In the genomic region with DNA sequence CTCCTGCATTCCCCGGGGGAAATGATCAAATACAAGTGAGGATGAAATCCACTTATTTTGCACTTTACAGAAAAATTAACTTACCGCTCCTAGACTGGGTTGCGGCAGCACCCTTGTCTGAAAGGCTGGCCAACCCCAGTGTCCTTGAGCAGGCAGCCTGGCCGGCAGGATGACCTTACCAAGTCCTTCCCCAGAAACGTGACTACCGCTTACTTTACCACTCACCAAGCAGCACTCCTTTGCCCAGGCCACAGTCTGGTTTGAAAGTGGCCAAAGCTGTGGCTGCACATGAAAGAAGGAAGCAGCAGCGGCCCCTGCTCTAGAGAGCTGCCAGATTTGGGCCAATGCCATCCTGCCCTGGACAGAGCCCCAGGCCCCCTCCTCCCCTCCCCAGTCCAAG, we compare ENCODE assay signal across 9 cellular contexts. TPM values are rescaled to one million over a fixed set of nuclear protein-coding genes. Genes with fewer than 3 reads are reported as not detected.
DNase-seq lines count a peak whose midpoint lies in the region; ATAC-seq, FAIRE-seq and TF ChIP-seq lines count a peak whose summit lies in the region.
"Had no signal": no experiment of that assay in that cellular context is flagged by ENCODE, and none has a peak within 500 bp of the region (broad histone marks: within the 10 kb centered on the region; RNA-seq: fewer than 3 reads in every experiment).

No MANE protein-coding gene starts in this region.

- FAIRE-seq in HTR-8/SVneo (lab: Jason Lieb, UNC) = no peak

- H3K36me3 Mint-ChIP-seq in activated CD8-positive, alpha-beta T cell treated with anti-CD3 and anti-CD28 coated beads, Interleukin-2, amount 10 ng/mL, durations not matched to agents 7 days and 5 days (ENCODE audit: low read depth) = peaks cover 80% of the 10 kb centered on the region

- WGBS in right cardiac atrium = 32% methylated on average over 7 of the region's 7 CpGs

- H3K4me1 ChIP-seq in right cardiac atrium (ENCODE audit: control insufficient read depth, insufficient read depth, low read length) (peaks cover 62% of the 10 kb centered on the region), gastrocnemius medialis (peaks cover 86 to 97% of the 10 kb centered on the region in 2 donors)

- TF ChIP-seq POLR2A in gastrocnemius medialis (IDR thresholded peaks at IDR 0.05) = no peak

- H3K36me3 ChIP-seq in gastrocnemius medialis = no peaks in the 10 kb centered on the region

- peaks cover 2% of the 10 kb centered on the region for H3K9me3 Mint-ChIP-seq in activated CD8-positive, alpha-beta T cell treated with anti-CD3 and anti-CD28 coated beads, Interleukin-2, amount 10 ng/mL, durations not matched to agents 7 days and 5 days (ENCODE audit: insufficient read depth)

- in situ Hi-C loops in G401 (cut with HindIII; ENCODE audit: low sequenced_read_pairs) = no loop called here
- in situ Hi-C loops in gastrocnemius medialis (cut with MboI; ENCODE audit: low sequenced_read_pairs in 4 of 4) = no loop called here

- intact Hi-C loops in right cardiac atrium (cut with DNase I) = loop anchor here in 1 of 4 donors (5.0 kb wide), 1 partner anchor 35 kb away; no protein-coding TSS in a partner anchor
- intact Hi-C loops in gastrocnemius medialis (cut with DNase I; ENCODE audit: low total_unique reads) = no loop called here

- peaks cover 98% of the 10 kb centered on the region for H3K4me1 Mint-ChIP-seq in activated CD8-positive, alpha-beta T cell treated with anti-CD3 and anti-CD28 coated beads, Interleukin-2, amount 10 ng/mL, durations not matched to agents 7 days and 5 days (ENCODE audit: low read depth)

- peak overlapping the region; percentile 37 for H3K4me3 Mint-ChIP-seq in activated CD8-positive, alpha-beta T cell treated with anti-CD3 and anti-CD28 coated beads, Interleukin-2, amount 10 ng/mL, durations not matched to agents 7 days and 5 days

- H3K27ac ChIP-seq in right cardiac atrium (ENCODE audit: low read length) = peak overlapping the region; percentile 82
- peak overlapping the region; percentile 82 to 84 (median 83) for H3K27ac ChIP-seq in gastrocnemius medialis

- TF ChIP-seq CTCF in gastrocnemius medialis (IDR thresholded peaks at IDR 0.05 in 4 of 5, conservative IDR thresholded peaks at IDR 0.05 in 1 of 5) = no peak

- H3K27me3 ChIP-seq in right cardiac atrium (ENCODE audit: control insufficient read depth, insufficient read depth) = no peaks in the 10 kb centered on the region
- no peaks in the 10 kb centered on the region for H3K27me3 ChIP-seq in gastrocnemius medialis

- H3K27ac Mint-ChIP-seq in activated CD8-positive, alpha-beta T cell treated with anti-CD3 and anti-CD28 coated beads, Interleukin-2, amount 10 ng/mL, durations not matched to agents 7 days and 5 days = peak overlapping the region; percentile 88

- POLR2A ChIA-PET in activated CD8-positive, alpha-beta T cell treated with anti-CD3 and anti-CD28 coated beads, Interleukin-2, amount 10 ng/mL, durations not matched to agents 7 days and 5 days (lab: Charles Lee) = interaction anchor here (0.7 to 2.0 kb wide), 5 partner anchors 10 to 18 kb away, joined by 3 to 7 read pairs (median 4); no protein-coding TSS in a partner anchor

- H3K9me3 ChIP-seq in right cardiac atrium (ENCODE audit: control insufficient read depth, low read length) (no peaks in the 10 kb centered on the region), gastrocnemius medialis (no peaks in the 10 kb centered on the region)

- CTCF ChIA-PET in activated CD8-positive, alpha-beta T cell treated with anti-CD3 and anti-CD28 coated beads, Interleukin-2, amount 10 ng/mL, durations not matched to agents 7 days and 5 days (lab: Charles Lee) = interaction anchor here (0.9 to 1.5 kb wide), 5 partner anchors 12 to 91 kb away, joined by 3 to 4 read pairs (median 3); no protein-coding TSS in a partner anchor

- ATAC-seq in activated CD8-positive, alpha-beta T cell treated with anti-CD3 and anti-CD28 coated beads, Interleukin-2, amount 10 ng/mL, durations not matched to agents 7 days and 5 days = no peak
- ATAC-seq in right cardiac atrium = peak in 1 of 2 donors; percentile 5
- ATAC-seq in gastrocnemius medialis = no peak

- DNase-seq in G401 (ENCODE audit: low spot score) (peak; percentile 44), right cardiac atrium (peak in 1 of 3 donors; percentile 68), gastrocnemius medialis (no peak), NCI-H2196 (lab: John Stamatoyannopoulos, UW; ENCODE audit: unreplicated experiment) (no peak), HTR-8/SVneo (ENCODE audit: insufficient read length, low spot score) (no peak), NCI-H2196 treated with DMSO at 0.1 percent for 48 hours (lab: John Stamatoyannopoulos, UW; ENCODE audit: unreplicated experiment) (no peak), NCI-H1092 treated with DMSO at 0.1 percent for 48 hours (lab: John Stamatoyannopoulos, UW) (no peak)
- DNase-seq in activated CD8-positive, alpha-beta T cell treated with anti-CD3 and anti-CD28 coated beads, Interleukin-2, amount 10 ng/mL, durations not matched to agents 7 days and 5 days = no peak
- DNase-seq: SHP77 treated with DMSO at 0.1 percent for 48 hours had no signal

- no peaks in the 10 kb centered on the region for H3K27me3 Mint-ChIP-seq in activated CD8-positive, alpha-beta T cell treated with anti-CD3 and anti-CD28 coated beads, Interleukin-2, amount 10 ng/mL, durations not matched to agents 7 days and 5 days (ENCODE audit: low read depth)

- H3K4me3 ChIP-seq in right cardiac atrium (ENCODE audit: low read length) (no peak overlapping the region), gastrocnemius medialis (peak overlapping the region in 2 of 4 donors; percentile 3 to 13)

RNA-seq across cellular contexts. Expression of gene MYH9, which starts 20.3 kb away (rescaled TPM):
- 153 and 185 TPM in 2 replicates for total RNA-seq in G401 (2014; rRNA removed; shearing (Covaris generic))
- total RNA-seq in activated CD8-positive, alpha-beta T cell treated with anti-CD3 and anti-CD28 coated beads, Interleukin-2, amount 10 ng/mL, durations not matched to agents 7 days and 5 days = 100 to 1,000 TPM; 857 to 883 TPM
- total RNA-seq in right cardiac atrium (100 to 1,000 TPM; 140 to 224 (median 163) TPM), gastrocnemius medialis (100 to 1,000 TPM in 3 of 4 donors, 10 to 100 TPM in 1; 38.9 to 115 (median 104) TPM)
- 92.5 TPM for polyA plus RNA-seq in right cardiac atrium
